In the genomic region with DNA sequence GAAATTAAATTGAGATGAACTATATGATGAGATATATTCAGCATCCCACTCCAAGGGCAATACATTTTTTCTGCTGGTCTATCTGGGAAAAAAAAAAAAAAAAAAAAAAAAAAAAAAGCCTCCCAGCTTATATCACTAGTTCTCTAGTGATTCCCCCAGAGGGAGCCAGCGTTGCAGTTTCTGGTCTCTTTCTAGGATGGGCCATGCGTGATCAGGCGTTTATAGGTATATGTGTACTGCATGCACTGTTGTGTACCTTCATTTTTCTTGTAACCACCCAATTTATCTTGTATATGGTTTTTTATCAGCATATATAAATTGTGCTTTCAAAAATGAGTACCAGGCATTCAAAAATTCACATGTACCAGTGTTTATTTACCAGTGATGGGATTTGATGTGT, we compare ENCODE assay signal across 10 cellular contexts. TPM values are rescaled to one million over a fixed set of nuclear protein-coding genes. Genes with fewer than 3 reads are reported as not detected.
DNase-seq lines count a peak whose midpoint lies in the region; ATAC-seq, FAIRE-seq and TF ChIP-seq lines count a peak whose summit lies in the region.
"Had no signal": no experiment of that assay in that cellular context is flagged by ENCODE, and none has a peak within 500 bp of the region (broad histone marks: within the 10 kb centered on the region; RNA-seq: fewer than 3 reads in every experiment).

No MANE protein-coding gene starts in this region.

- no peaks in the 10 kb centered on the region for H3K4me1 Mint-ChIP-seq in stimulated activated memory B cell treated with anti-CD40 and anti-IgM and Interleukin-4, amounts not matched to agents 10 μg/mL and 1 μg/mL and 100 μg/mL, for 72 hours

- DNase-seq in A549 (ENCODE audit: low read depth in 1 of 2, low spot score in 1 of 2) (peak; percentile 63 to 75), NCI-H1694 treated with DMSO at 0.1 percent for 48 hours (lab: John Stamatoyannopoulos, UW) (peak; percentile 73), cerebellar cortex (ENCODE audit: low spot score) (peak; percentile 33), G401 (ENCODE audit: low spot score) (no peak), stomach (no peak)
- DNase-seq: activated CD8-positive, alpha-beta memory T cell treated with anti-CD3 and anti-CD28 coated beads, Interleukin-2, amount 50 U/mL, for 4 hours had no signal

- TF ChIP-seq EP300 in A549 (IDR thresholded peaks at IDR 0.05) (no peak), stomach (IDR thresholded peaks at IDR 0.05) (no peak)

- H3K4me3 Mint-ChIP-seq in stimulated activated memory B cell treated with anti-CD40 and anti-IgM and Interleukin-4, amounts not matched to agents 10 μg/mL and 1 μg/mL and 100 μg/mL, for 72 hours, result no peak overlapping the region

- H3K27me3 ChIP-seq in stomach, result peaks cover 0 to 10% (median 0%) of the 10 kb centered on the region in 3 donors

- FAIRE-seq in A549 (lab: Jason Lieb, UNC), result no peak

- intact Hi-C loops in stomach (cut with DNase I; ENCODE audit: low total_unique reads), result no loop called here

- H3K4me3 ChIP-seq in A549 (no peak overlapping the region), GM12875 (ENCODE audit: low read depth, low read length) (no peak overlapping the region), stomach (no peak overlapping the region)

- in situ Hi-C loops in G401 (cut with HindIII; ENCODE audit: low sequenced_read_pairs), result no loop called here

- H3K27me3 Mint-ChIP-seq in stimulated activated memory B cell treated with anti-CD40 and anti-IgM and Interleukin-4, amounts not matched to agents 10 μg/mL and 1 μg/mL and 100 μg/mL, for 72 hours, result peaks cover 10% of the 10 kb centered on the region

- H3K36me3 Mint-ChIP-seq in stimulated activated memory B cell treated with anti-CD40 and anti-IgM and Interleukin-4, amounts not matched to agents 10 μg/mL and 1 μg/mL and 100 μg/mL, for 72 hours, result no peaks in the 10 kb centered on the region

- TF ChIP-seq POLR2A in A549 (IDR thresholded peaks at IDR 0.05; ENCODE audit: low read length) (no peak), stomach (IDR thresholded peaks at IDR 0.05) (no peak)

- H3K27ac ChIP-seq in A549 (no peak overlapping the region), stomach (no peak overlapping the region)

- CTCF ChIA-PET in A549 (lab: Yijun Ruan, JAX), result interaction anchor here (0.6 to 2.8 kb wide), 9 partner anchors 10 to 91 kb away, joined by 3 to 24 read pairs (median 4); no protein-coding TSS in a partner anchor

- WGBS in A549 (ENCODE audit: missing lambda C conversion rate), result 3% methylated on average over 3 of the region's 3 CpGs
- WGBS in stomach, 5 donors, result 15 to 56% (median 36%) methylated on average over 3 of the region's 3 CpGs

- ATAC-seq in A549, result peak; percentile 93 to 94
- no peak for ATAC-seq in stimulated activated memory B cell treated with anti-CD40 and anti-IgM and Interleukin-4, amounts not matched to agents 10 μg/mL and 1 μg/mL and 100 μg/mL, for 72 hours
- no peak for ATAC-seq in GM21423 (IDR thresholded peaks at IDR 0.05; ENCODE audit: unreplicated experiment)

- no peaks in the 10 kb centered on the region for H3K9me3 Mint-ChIP-seq in stimulated activated memory B cell treated with anti-CD40 and anti-IgM and Interleukin-4, amounts not matched to agents 10 μg/mL and 1 μg/mL and 100 μg/mL, for 72 hours

- no peak overlapping the region for H3K4me2 ChIP-seq in A549

- no peak overlapping the region for H3K27ac Mint-ChIP-seq in stimulated activated memory B cell treated with anti-CD40 and anti-IgM and Interleukin-4, amounts not matched to agents 10 μg/mL and 1 μg/mL and 100 μg/mL, for 72 hours

- POLR2A ChIA-PET in A549 (lab: Yijun Ruan, JAX), result no interaction called here

- no peaks in the 10 kb centered on the region for H3K36me3 ChIP-seq in stomach

- H3K4me1 ChIP-seq in A549 (no peaks in the 10 kb centered on the region), stomach (no peaks in the 10 kb centered on the region)

- TF ChIP-seq RAD21 in A549 (conservative IDR thresholded peaks at IDR 0.05 in 1 of 2, IDR thresholded peaks at IDR 0.05 in 1 of 2), result peak; percentile 49 to 76; a peak in 3 of 5 replicates

- no peaks in the 10 kb centered on the region for H3K9me3 ChIP-seq in A549
- H3K9me3 ChIP-seq in stomach, result no peaks in the 10 kb centered on the region

- peak; percentile 54 for TF ChIP-seq CTCF in A549 (IDR thresholded peaks at IDR 0.05)
- TF ChIP-seq CTCF in GM12875 (IDR thresholded peaks at IDR 0.05; ENCODE audit: borderline replicate concordance, insufficient read depth, low read depth, low read length), result peak; percentile 26; the same call in 1 of the 2 replicates
- no peak for TF ChIP-seq CTCF in stomach (IDR thresholded peaks at IDR 0.05)

TF ChIP-seq in A549, 52 proteins besides CTCF, POLR2A, EP300 and RAD21:
- TF ChIP-seq SMC3 (IDR thresholded peaks at IDR 0.05) (peak; percentile 11; the same call in 1 of the 3 replicates), FOSB (CRISPR knock-in tag; IDR thresholded peaks at IDR 0.05) (no peak), HDAC2 (IDR thresholded peaks at IDR 0.05) (no peak)

RNA-seq across cellular contexts. Expression of gene DCDC2C, which starts 35.1 kb away (rescaled TPM):
- polyA plus RNA-seq in A549 (2011; rRNA removed), result not detected in 2 replicates
- polyA plus RNA-seq in A549 (2012; cell fraction: cytosol; rRNA removed), result not detected in 2 replicates
- not detected in 2 replicates for polyA plus RNA-seq in A549 (2012; cell fraction: nucleus; rRNA removed)
- polyA plus RNA-seq in A549 (2017; fragmentation: RNase III; extraction: RNeasy Plus Mini Kit Qiagen cat#74134 plus additional on column Dnase treatment), result not detected in 3 replicates
- polyA minus RNA-seq in A549 (2011; rRNA and poly(A)+ RNA removed), result not detected in 2 replicates
- not detected in 2 replicates for total RNA-seq in G401 (2014; rRNA removed; shearing (Covaris generic))
- not detected for total RNA-seq in stomach
- not detected for polyA plus RNA-seq in stomach
- total RNA-seq: myocyte had no signal

Comparison
In these comparisons a context has a peak if more than half of its experiments do, and no peak if none do; other contexts are left out.
1. ATAC-seq: peak in A549 (2 of 2); none in stimulated activated memory B cell treated with anti-CD40 and anti-IgM and Interleukin-4, amounts not matched to agents 10 μg/mL and 1 μg/mL and 100 μg/mL, for 72 hours (single experiment) and GM21423 (single experiment).
2. DNase-seq: peak in A549 (2 of 2), NCI-H1694 treated with DMSO at 0.1 percent for 48 hours (single experiment) and cerebellar cortex (single experiment); none in G401 (single experiment) and stomach (single experiment).
3. CTCF ChIP-seq: peak in A549 (single experiment) and GM12875 (single experiment); none in stomach (0 of 7).